Comparison of ENCODE assay signal across 19 cellular contexts in genomic region chr20:20219016-20219415, GRCh38.
"Had no signal": no experiment of that assay in that cellular context is flagged by ENCODE, and none has a peak within 500 bp of the region (broad histone marks: within the 10 kb centered on the region; RNA-seq: fewer than 3 reads in every experiment).

No MANE protein-coding gene starts in this region.

- DNase-seq: dermis blood vessel endothelial cell; dorsolateral prefrontal cortex; effector CD4-positive, alpha-beta T cell; effector memory CD4-positive, alpha-beta T cell; foreskin keratinocyte; heart left ventricle; hypothalamus; left cardiac atrium; left lung; left ventricle myocardium superior; lower lobe of right lung; mesenchymal stem cell; mucosa of descending colon; naive B cell had no signal

- H3K27ac ChIP-seq: coronary artery, dorsolateral prefrontal cortex, esophagus muscularis mucosa, foreskin keratinocyte, gastroesophageal sphincter, hepatocyte, left lung, lower lobe of right lung had no signal

- ATAC-seq: foreskin keratinocyte, gastroesophageal sphincter, heart left ventricle, left cardiac atrium, left lung, left ventricle myocardium superior, lower lobe of right lung, mucosa of descending colon had no signal

- H3K4me3 ChIP-seq: coronary artery, dorsolateral prefrontal cortex, esophagus muscularis mucosa, gastroesophageal sphincter, heart left ventricle, hepatocyte, left lung, lower lobe of right lung, mucosa of descending colon had no signal

- H3K27ac Mint-ChIP-seq: mesothelial cell of epicardium, naive B cell had no signal

- H3K4me1 ChIP-seq: foreskin keratinocyte, gastroesophageal sphincter, left lung, lower lobe of right lung had no signal

- H3K36me3 ChIP-seq: esophagus muscularis mucosa, gastroesophageal sphincter, heart left ventricle, left lung, lower lobe of right lung had no signal

- H3K4me1 Mint-ChIP-seq: mesothelial cell of epicardium, naive B cell had no signal

- H3K36me3 Mint-ChIP-seq: mesothelial cell of epicardium had no signal

- H3K4me3 Mint-ChIP-seq: mesothelial cell of epicardium, naive B cell had no signal

- H3K9me3 ChIP-seq: gastroesophageal sphincter, left lung, lower lobe of right lung, mucosa of descending colon had no signal
